In genomic region chr3:178090899-178091298, GRCh38 we compare ENCODE assay signal across 24 cellular contexts.
"Had no signal": no experiment of that assay in that cellular context is flagged by ENCODE, and none has a peak within 500 bp of the region (broad histone marks: within the 10 kb centered on the region; RNA-seq: fewer than 3 reads in every experiment).

No MANE protein-coding gene starts in this region.

- H3K4me3 Mint-ChIP-seq: dendritic cell treated with granulocyte-macrophage colony-stimulating factor and Interleukin-4, amounts not matched to agents 40 ng/mL and 50 ng/mL, for 4 days; effector memory CD8-positive, alpha-beta T cell; endodermal cell; mesothelial cell of epicardium had no signal

- H3K27ac Mint-ChIP-seq: dendritic cell treated with granulocyte-macrophage colony-stimulating factor and Interleukin-4, amounts not matched to agents 40 ng/mL and 50 ng/mL, for 4 days; effector memory CD8-positive, alpha-beta T cell; endodermal cell; mesothelial cell of epicardium had no signal

- DNase-seq: colonic mucosa; cortex of kidney; effector CD8-positive, alpha-beta T cell; effector memory CD8-positive, alpha-beta T cell; endodermal cell; erythroblast; esophagus squamous epithelium; foreskin fibroblast; foreskin melanocyte; gastrocnemius medialis; glutamatergic neuron; head of caudate nucleus; heart right ventricle; hippocampal formation; left cardiac atrium; left lung; left ventricle myocardium superior; lower lobe of right lung; mesenchymal stem cell; mucosa of descending colon had no signal

- H3K36me3 ChIP-seq: colonic mucosa, esophagus squamous epithelium, gastrocnemius medialis, heart right ventricle, left lung, lower lobe of right lung had no signal

- ATAC-seq: effector memory CD8-positive, alpha-beta T cell; esophagus mucosa; gastrocnemius medialis; heart right ventricle; left cardiac atrium; left lung; left ventricle myocardium superior; lower lobe of right lung; mucosa of descending colon had no signal

- H3K9me3 Mint-ChIP-seq: effector memory CD8-positive, alpha-beta T cell had no signal

- H3K4me1 ChIP-seq: colonic mucosa, left lung had no signal

- H3K9me3 ChIP-seq: colonic mucosa, gastrocnemius medialis, lower lobe of right lung, mucosa of descending colon had no signal

- H3K27ac ChIP-seq: colonic mucosa, epithelial cell of prostate, esophagus squamous epithelium, gastrocnemius medialis, heart right ventricle, left lung, lower lobe of right lung had no signal

- H3K4me3 ChIP-seq: colonic mucosa, esophagus squamous epithelium, gastrocnemius medialis, heart right ventricle, left lung, lower lobe of right lung, mucosa of descending colon had no signal

- H3K27me3 Mint-ChIP-seq: dendritic cell treated with granulocyte-macrophage colony-stimulating factor and Interleukin-4, amounts not matched to agents 40 ng/mL and 50 ng/mL, for 4 days had no signal

- H3K27me3 ChIP-seq: colonic mucosa, esophagus squamous epithelium, gastrocnemius medialis, heart right ventricle, left lung had no signal
